8 cellular contexts compared by ENCODE assay signal in genomic region chr1:204445860-204446412, GRCh38. TPM values are rescaled to one million over a fixed set of nuclear protein-coding genes. Genes with fewer than 3 reads are reported as not detected.
DNase-seq lines count a peak whose midpoint lies in the region; ATAC-seq, FAIRE-seq and TF ChIP-seq lines count a peak whose summit lies in the region.

No MANE protein-coding gene starts in this region.

- no peak overlapping the region for H2AFZ ChIP-seq in hepatocyte

- H3K4me3 ChIP-seq in BJ (ENCODE audit: low read depth, low read length) (no peak overlapping the region), hepatocyte (no peak overlapping the region)

- peak; percentile 73 for TF ChIP-seq CTCF in BJ (IDR thresholded peaks at IDR 0.05; ENCODE audit: insufficient read depth, low read depth, low read length)
- peak; percentile 32 for TF ChIP-seq CTCF in hepatocyte (IDR thresholded peaks at IDR 0.05; ENCODE audit: poor library complexity)

- H3K27ac Mint-ChIP-seq in activated T-cell treated with anti-CD3 and anti-CD28 coated beads, Interleukin-2, amount 50 U/mL, for 72 hours: no peak overlapping the region

- CTCF ChIA-PET in BJ (lab: Yijun Ruan, JAX): interaction anchor here (0.6 to 11.4 kb wide), 22 partner anchors 9 to 362 kb away, joined by 3 to 194 read pairs (median 7); partner anchors contain the start of gene PIK3C2B

- H3K79me2 ChIP-seq in hepatocyte: no peaks in the 10 kb centered on the region

- DNase-seq in BJ (ENCODE audit: low read depth): no peak
- DNase-seq in NCI-H82 (lab: John Stamatoyannopoulos, UW): peak; percentile 80
- peak; percentile 62 to 66 for DNase-seq in activated T-cell treated with anti-CD3 and anti-CD28 coated beads, Interleukin-2, amount 50 U/mL, for 72 hours
- DNase-seq in hepatocyte (ENCODE audit: low spot score): peak; percentile 51
- peak; percentile 17 to 33 (median 18) for DNase-seq in stimulated activated naive CD4-positive, alpha-beta T cell (lab: John Stamatoyannopoulos, UW)
- DNase-seq in RCC 7860 (ENCODE audit: low spot score): no peak

- no peak for FAIRE-seq in RCC 7860 (lab: Jason Lieb, UNC)

- no peak overlapping the region for H3K27ac ChIP-seq in hepatocyte

- H4K20me1 ChIP-seq in hepatocyte (ENCODE audit: insufficient read depth, poor library complexity, severe bottlenecking): no peaks in the 10 kb centered on the region

- H3K9me3 Mint-ChIP-seq in activated T-cell treated with anti-CD3 and anti-CD28 coated beads, Interleukin-2, amount 50 U/mL, for 72 hours: no peaks in the 10 kb centered on the region

- H3K4me2 ChIP-seq in hepatocyte: no peak overlapping the region

- peaks cover 56% of the 10 kb centered on the region for H3K4me1 Mint-ChIP-seq in activated T-cell treated with anti-CD3 and anti-CD28 coated beads, Interleukin-2, amount 50 U/mL, for 72 hours (ENCODE audit: low read depth)

- ATAC-seq in GM19043 (IDR thresholded peaks at IDR 0.05; ENCODE audit: low read depth, unreplicated experiment): peak; percentile 19
- ATAC-seq in activated T-cell treated with anti-CD3 and anti-CD28 coated beads, Interleukin-2, amount 50 U/mL, for 72 hours (replicated peaks in 1 of 2): peak; percentile 1 to 4
- ATAC-seq in HG02798 (IDR thresholded peaks at IDR 0.05; ENCODE audit: poor library complexity, unreplicated experiment): no peak

- H3K4me3 Mint-ChIP-seq in activated T-cell treated with anti-CD3 and anti-CD28 coated beads, Interleukin-2, amount 50 U/mL, for 72 hours: no peak overlapping the region

- no peaks in the 10 kb centered on the region for H3K9me2 ChIP-seq in hepatocyte (replicated peaks; ENCODE audit: insufficient read depth)

- peaks cover 9% of the 10 kb centered on the region for H3K4me1 ChIP-seq in hepatocyte (ENCODE audit: insufficient read depth)

- H3K36me3 Mint-ChIP-seq in activated T-cell treated with anti-CD3 and anti-CD28 coated beads, Interleukin-2, amount 50 U/mL, for 72 hours (ENCODE audit: insufficient read depth in 2 of 2): peaks cover 10 to 25% of the 10 kb centered on the region in 2 donors

- no peaks in the 10 kb centered on the region; the same call in 1 of the 2 replicates for H3K36me3 ChIP-seq in BJ (ENCODE audit: control insufficient read depth, insufficient read depth, low read length)
- H3K36me3 ChIP-seq in hepatocyte (replicated peaks; ENCODE audit: insufficient read depth, low read depth): no peaks in the 10 kb centered on the region

- no peaks in the 10 kb centered on the region for H3K9me3 ChIP-seq in hepatocyte (ENCODE audit: low read depth)

- no peaks in the 10 kb centered on the region for H3K27me3 Mint-ChIP-seq in activated T-cell treated with anti-CD3 and anti-CD28 coated beads, Interleukin-2, amount 50 U/mL, for 72 hours (ENCODE audit: low read depth)

- 65% methylated on average over 11 of the region's 11 CpGs for WGBS in hepatocyte (ENCODE audit: low lambda C conversion rate, missing lambda C conversion rate)

- H3K27me3 ChIP-seq in BJ (ENCODE audit: control insufficient read depth, insufficient read depth, low read length): no peaks in the 10 kb centered on the region
- H3K27me3 ChIP-seq in hepatocyte: no peaks in the 10 kb centered on the region

- POLR2A ChIA-PET in BJ (lab: Charles Lee): no interaction called here

RNA-seq across cellular contexts. Expression of gene PPP1R15B, which starts 34.3 kb away (rescaled TPM):
- polyA plus RNA-seq in BJ (2011; rRNA removed) (24.6 and 30.2 TPM in 2 replicates), hepatocyte (31.2 and 34.0 TPM in 2 replicates)
- polyA minus RNA-seq in BJ (2011; rRNA and poly(A)+ RNA removed): 30.7 and 41.6 TPM in 2 replicates
- total RNA-seq in activated T-cell treated with anti-CD3 and anti-CD28 coated beads, Interleukin-2, amount 50 U/mL, for 72 hours: 10 to 100 TPM; 82.9 to 94.2 TPM
- total RNA-seq in hepatocyte: 66.9 and 77.0 TPM in 2 replicates

RNA-seq across cellular contexts. Expression of gene PIK3C2B, which starts 48.7 kb away (rescaled TPM):
- polyA plus RNA-seq in BJ (2011; rRNA removed) (5.1 and 7.9 TPM in 2 replicates), hepatocyte (15.5 and 18.8 TPM in 2 replicates)
- polyA minus RNA-seq in BJ (2011; rRNA and poly(A)+ RNA removed): 10.4 and 12.5 TPM in 2 replicates
- total RNA-seq in activated T-cell treated with anti-CD3 and anti-CD28 coated beads, Interleukin-2, amount 50 U/mL, for 72 hours: 10 to 100 TPM; 43.1 to 54.5 TPM
- 19.7 and 26.0 TPM in 2 replicates for total RNA-seq in hepatocyte

Comparison
In these comparisons a context has a peak if more than half of its experiments do, and no peak if none do; other contexts are left out.
1. DNase-seq: peak in NCI-H82 (single experiment), activated T-cell treated with anti-CD3 and anti-CD28 coated beads, Interleukin-2, amount 50 U/mL, for 72 hours (2 of 2), hepatocyte (single experiment) and stimulated activated naive CD4-positive, alpha-beta T cell (6 of 6); none in BJ (single experiment) and RCC 7860 (single experiment).